16 cellular contexts compared by ENCODE assay signal in the genomic region with DNA sequence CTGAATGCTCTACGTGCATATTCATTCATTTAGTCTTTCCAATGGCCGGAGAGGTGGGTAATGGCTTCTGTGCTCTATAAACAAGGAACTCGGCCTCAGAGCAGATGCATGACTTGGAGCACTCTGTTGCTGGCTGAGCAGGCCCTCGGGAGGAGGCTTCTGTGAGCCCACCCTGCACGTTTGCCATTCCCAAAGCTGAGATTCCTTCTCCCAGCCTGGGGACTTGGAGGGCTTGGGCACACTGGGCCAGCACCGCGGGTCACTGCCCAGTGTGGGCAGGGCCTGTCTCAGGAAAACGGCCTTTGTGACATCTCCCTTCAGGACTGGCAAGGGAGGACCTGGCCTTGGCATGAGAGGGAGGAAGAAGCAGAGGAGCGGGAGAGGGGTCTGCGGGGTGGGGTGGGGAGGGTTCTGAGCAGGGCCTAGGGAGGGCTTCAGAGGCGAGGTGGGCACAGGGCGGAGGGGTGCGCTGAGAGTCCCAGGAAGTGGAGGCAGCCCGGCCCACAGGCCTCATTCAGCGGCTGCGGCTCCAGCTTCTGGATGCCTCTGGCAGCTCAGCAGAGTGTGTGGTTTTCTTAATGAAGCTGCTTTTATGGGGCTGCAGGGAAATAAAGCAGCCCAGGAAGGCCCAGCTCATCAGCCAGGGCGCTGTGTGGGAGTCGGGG. TPM values are rescaled to one million over a fixed set of nuclear protein-coding genes. Genes with fewer than 3 reads are reported as not detected.
DNase-seq lines count a peak whose midpoint lies in the region; ATAC-seq, FAIRE-seq and TF ChIP-seq lines count a peak whose summit lies in the region.
"Had no signal": no experiment of that assay in that cellular context is flagged by ENCODE, and none has a peak within 500 bp of the region (broad histone marks: within the 10 kb centered on the region; RNA-seq: fewer than 3 reads in every experiment).

No MANE protein-coding gene starts in this region.

- H3K18ac ChIP-seq in H1 (ENCODE audit: extremely low read depth, low read length): no peak overlapping the region

- no peak for TF ChIP-seq RAD21 in H1 (IDR thresholded peaks at IDR 0.05 in 1 of 2, conservative IDR thresholded peaks at IDR 0.05 in 1 of 2; ENCODE audit: low read depth in 2 of 2, low read length in 2 of 2)

- no peak overlapping the region for H4K5ac ChIP-seq in H1 (ENCODE audit: insufficient read length, low read depth, low read length)

- TF ChIP-seq EP300 in H1 (IDR thresholded peaks at IDR 0.05; ENCODE audit: borderline replicate concordance in 1 of 2, low read depth in 2 of 2, low read length in 2 of 2): no peak

- no peaks in the 10 kb centered on the region for H3K79me2 ChIP-seq in H1 (ENCODE audit: control insufficient read depth in 1 of 2, insufficient read depth in 2 of 2, low read length in 2 of 2)

- H3K27ac ChIP-seq in SK-N-MC (no peak overlapping the region), H1 (ENCODE audit: low read depth, low read length) (no peak overlapping the region), spleen (no peak overlapping the region)

- no peaks in the 10 kb centered on the region for H3K27me3 ChIP-seq in H1 (replicated peaks in 1 of 4; ENCODE audit: control insufficient read depth in 3 of 4, extremely low read depth in 1 of 4, insufficient read depth in 3 of 4, low read length in 3 of 4)
- H3K27me3 ChIP-seq in spleen (replicated peaks in 1 of 7): peaks cover 0 to 29% (median 0%) of the 10 kb centered on the region in 7 donors

- FAIRE-seq in H1 (lab: Jason Lieb, UNC): no peak

- peak overlapping the region; percentile 7 to 44 (median 43) for H3K27ac Mint-ChIP-seq in nephron
- H3K27ac Mint-ChIP-seq: CD4-positive, CD25-positive, alpha-beta regulatory T cell; IgD-negative memory B cell had no signal

- POLR2A ChIA-PET in H1 (lab: Charles Lee; ENCODE audit: partially characterized antibody): no interaction called here

- H4K8ac ChIP-seq in H1 (ENCODE audit: extremely low read depth, insufficient read depth, low read length): no peak overlapping the region; the same call in 1 of the 2 replicates

- H3K4me3 Mint-ChIP-seq in nephron: no peak overlapping the region
- H3K4me3 Mint-ChIP-seq: CD4-positive, CD25-positive, alpha-beta regulatory T cell; H9; IgD-negative memory B cell had no signal

- no peak overlapping the region for H3K4me2 ChIP-seq in H1 (ENCODE audit: insufficient read depth in 1 of 2, low read depth in 2 of 2, low read length in 2 of 2)

- no peaks in the 10 kb centered on the region for H3K79me1 ChIP-seq in H1 (ENCODE audit: low read depth, low read length)

- 81% methylated on average over 13 of the region's 18 CpGs; no CpG with 5 or more reads in 1 of the 2 experiments for WGBS in H1 (ENCODE audit: extremely low coverage in 1 of 2, insufficient coverage in 1 of 2, insufficient read length in 1 of 2, insufficient replicate concordance in 2 of 2, low coverage in 1 of 2, low lambda C conversion rate in 2 of 2, missing lambda C conversion rate in 1 of 2), 2 experiments
- WGBS in spleen, 5 donors: 76 to 84% (median 78%) methylated on average over 18 of the region's 18 CpGs

- H3K36me3 ChIP-seq in SK-N-MC (ENCODE audit: insufficient read depth, low read length): no peaks in the 10 kb centered on the region
- H3K36me3 ChIP-seq in H1 (ENCODE audit: control insufficient read depth in 2 of 4, insufficient read depth in 4 of 4, low read length in 3 of 4): no peaks in the 10 kb centered on the region
- H3K36me3 ChIP-seq in spleen: no peaks in the 10 kb centered on the region

- H3K56ac ChIP-seq in H1 (replicated peaks; ENCODE audit: insufficient read length, low read depth, low read length): no peak overlapping the region

- peaks cover 14% of the 10 kb centered on the region for H3K27me3 Mint-ChIP-seq in nephron (ENCODE audit: low read depth)
- H3K27me3 Mint-ChIP-seq: CD4-positive, CD25-positive, alpha-beta regulatory T cell; IgD-negative memory B cell had no signal

- H2BK12ac ChIP-seq in H1 (ENCODE audit: low read depth, low read length): no peak overlapping the region

- no peaks in the 10 kb centered on the region for H3K9me3 Mint-ChIP-seq in nephron
- H3K9me3 Mint-ChIP-seq: CD4-positive, CD25-positive, alpha-beta regulatory T cell; H9 had no signal

- H3K4ac ChIP-seq in H1 (replicated peaks; ENCODE audit: insufficient read length, low read depth, low read length): no peak overlapping the region

- CTCF ChIA-PET in H1 (lab: Charles Lee; ENCODE audit: partially characterized antibody): interaction anchor here (0.6 to 2.0 kb wide), 5 partner anchors 14 to 219 kb away, joined by 3 to 5 read pairs (median 3); no protein-coding TSS in a partner anchor

- intact Hi-C loops in spleen (cut with DNase I; ENCODE audit: low total_unique reads): no loop called here

- H3K23ac ChIP-seq in H1 (ENCODE audit: insufficient read length): no peak overlapping the region

- H4K20me1 ChIP-seq in H1 (replicated peaks in 1 of 2; ENCODE audit: control insufficient read depth in 1 of 2, insufficient read depth in 2 of 2, low read length in 2 of 2): no peaks in the 10 kb centered on the region

- no peak overlapping the region for H2AFZ ChIP-seq in H1 (ENCODE audit: low read length)

- H3K4me1 Mint-ChIP-seq in nephron: peaks cover 15% of the 10 kb centered on the region
- H3K4me1 Mint-ChIP-seq: CD4-positive, CD25-positive, alpha-beta regulatory T cell; IgD-negative memory B cell had no signal

- no peak for DNase-seq in SK-N-MC (ENCODE audit: low read depth, low spot score)
- DNase-seq in H1 (ENCODE audit: low read depth in 1 of 2, low spot score in 2 of 2): no peak
- peak; percentile 41 for DNase-seq in spleen
- DNase-seq in OCI-M1 (lab: John Stamatoyannopoulos, UW): no peak
- DNase-seq in activated CD4-positive, alpha-beta T cell treated with anti-CD3 and anti-CD28 coated beads, Interleukin-2, amount 50 U/mL, for 4 hours: no peak
- DNase-seq: CD4-positive, CD25-positive, alpha-beta regulatory T cell; H9; NCI-H1105 treated with DMSO at 0.1 percent for 48 hours; NCI-H1694 treated with DMSO at 0.1 percent for 48 hours; NCI-H226; NCI-H526 had no signal

- H2BK20ac ChIP-seq in H1 (ENCODE audit: low read length): no peak overlapping the region

- 0 out of 2 replicates have a peak overlapping the region, but pooled peaks have one; percentile 12 for H2BK15ac ChIP-seq in H1 (ENCODE audit: low read length)

- TF ChIP-seq CTCF in H1 (IDR thresholded peaks at IDR 0.05; ENCODE audit: control extremely low read depth in 1 of 3, insufficient read depth in 1 of 3, low read depth in 1 of 3, low read length in 3 of 3): no peak
- no peak for TF ChIP-seq CTCF in nephron (IDR thresholded peaks at IDR 0.05; ENCODE audit: unreplicated experiment in 3 of 3)
- TF ChIP-seq CTCF in spleen (IDR thresholded peaks at IDR 0.05 in 8 of 11, conservative IDR thresholded peaks at IDR 0.05 in 3 of 11): no peak

- H3K36me3 Mint-ChIP-seq in nephron (ENCODE audit: low read depth): no peaks in the 10 kb centered on the region
- H3K36me3 Mint-ChIP-seq: CD4-positive, CD25-positive, alpha-beta regulatory T cell; IgD-negative memory B cell had no signal

- no peaks in the 10 kb centered on the region for H3K9me3 ChIP-seq in SK-N-MC (ENCODE audit: low read depth, low read length)
- H3K9me3 ChIP-seq in H1 (ENCODE audit: insufficient read depth in 2 of 2, low read depth in 1 of 2, low read length in 1 of 2): no peaks in the 10 kb centered on the region
- no peaks in the 10 kb centered on the region for H3K9me3 ChIP-seq in spleen

- no peak overlapping the region for H2BK5ac ChIP-seq in H1 (ENCODE audit: low read depth, low read length)

- H4K91ac ChIP-seq in H1 (replicated peaks; ENCODE audit: insufficient read length, low read length): no peak overlapping the region

- H3K9ac ChIP-seq in SK-N-MC (ENCODE audit: insufficient read length): peak overlapping the region; percentile 5
- no peak overlapping the region for H3K9ac ChIP-seq in H1 (replicated peaks in 1 of 4; ENCODE audit: extremely low read depth in 1 of 4, low read depth in 3 of 4, low read length in 3 of 4)

- no peak overlapping the region for H2AK5ac ChIP-seq in H1 (ENCODE audit: low read depth, low read length)

- peaks cover 0 to 3% (median under 1%) of the 10 kb centered on the region in 4 experiments; a peak in 2 of 7 replicates for H3K4me1 ChIP-seq in H1 (replicated peaks in 1 of 4; ENCODE audit: control insufficient read depth in 3 of 4, insufficient read depth in 4 of 4, low read length in 3 of 4)
- H3K4me1 ChIP-seq in spleen: no peaks in the 10 kb centered on the region

- peaks cover 4% of the 10 kb centered on the region; the same call in 1 of the 2 replicates for H3K23me2 ChIP-seq in H1 (ENCODE audit: low read depth, low read length)

- no peak for ATAC-seq in HG03565 (IDR thresholded peaks at IDR 0.05; ENCODE audit: unreplicated experiment)

- no peak overlapping the region for H3K4me3 ChIP-seq in SK-N-MC
- no peak overlapping the region for H3K4me3 ChIP-seq in H1 (ENCODE audit: extremely low read depth in 1 of 4, insufficient read depth in 2 of 4, low read depth in 3 of 4, low read length in 4 of 4)
- H3K4me3 ChIP-seq in spleen: no peak overlapping the region

- no peak overlapping the region for H3K14ac ChIP-seq in H1 (ENCODE audit: insufficient read length)

- H2BK120ac ChIP-seq in H1 (replicated peaks; ENCODE audit: low read depth, low read length): no peak overlapping the region

- TF ChIP-seq POLR2A in H1 (IDR thresholded peaks at IDR 0.05; ENCODE audit: control extremely low read depth in 1 of 2, low read depth in 2 of 2, low read length in 2 of 2) (no peak), spleen (IDR thresholded peaks at IDR 0.05) (no peak)

TF ChIP-seq in H1, 55 proteins besides CTCF, POLR2A, EP300 and RAD21:
- TF ChIP-seq TAF1 (IDR thresholded peaks at IDR 0.05; ENCODE audit: low read depth, low read length) (no peak), EGR1 (IDR thresholded peaks at IDR 0.05; ENCODE audit: borderline replicate concordance, low read depth, low read length) (no peak), ZNF274 (IDR thresholded peaks at IDR 0.05; ENCODE audit: borderline replicate concordance, extremely low read depth, low read length) (no peak), TAF7 (optimal IDR thresholded peaks at IDR 0.05; ENCODE audit: borderline replicate concordance, low read depth, low read length) (no peak), HDAC2 (IDR thresholded peaks at IDR 0.05; ENCODE audit: borderline replicate concordance in 1 of 2, low read depth in 2 of 2, low read length in 2 of 2) (no peak), SP1 (IDR thresholded peaks at IDR 0.05; ENCODE audit: low read depth, low read length) (no peak)

RNA-seq across cellular contexts. Expression of a gene that starts 51.6 kb away (rescaled TPM):
- not detected in 2 replicates for total RNA-seq in H1 (2021; fragmentation: NEBNext Ultra II Directional; extraction: Animal tissue kit (Norgen Biotek cat#: 25700))
- polyA plus RNA-seq in H1 (2011; rRNA removed) (0.06 TPM in 2 replicates), spleen (under 1 TPM; 0.06 to 0.17 (median 0.16) TPM)
- 0.03 TPM for polyA plus RNA-seq in H1 (2011; cell fraction: cytosol; rRNA removed)
- 0.31 TPM for polyA plus RNA-seq in H1 (2011; cell fraction: nucleus; rRNA removed)
- polyA plus RNA-seq in H1 (2012, experiment 1 of 2): 0.03 to 0.15 TPM (median 0.07 TPM) in 3 of 4 replicates, not detected in the other
- not detected for polyA plus RNA-seq in H1 (2012, experiment 2 of 2)
- 0.02 TPM for polyA plus RNA-seq in H1 (2013, experiment 1 of 2)
- polyA plus RNA-seq in H1 (2013, experiment 2 of 2): 0.04 TPM
- not detected in 2 replicates for polyA minus RNA-seq in H1 (2011; rRNA and poly(A)+ RNA removed)
- not detected for polyA minus RNA-seq in H1 (2011; cell fraction: cytosol; rRNA and poly(A)+ RNA removed)
- not detected for polyA minus RNA-seq in H1 (2011; cell fraction: nucleus; rRNA and poly(A)+ RNA removed)
- 1 to 10 TPM in 1 of 7 donors, under 1 TPM in 6; 0.19 to 1.6 (median 0.34) TPM for total RNA-seq in spleen
- total RNA-seq: HT1080, RPMI7951 had no signal
- polyA plus RNA-seq: IgD-negative memory B cell had no signal
